Comparison of ENCODE assay signal across 1 cellular context in the genomic region with DNA sequence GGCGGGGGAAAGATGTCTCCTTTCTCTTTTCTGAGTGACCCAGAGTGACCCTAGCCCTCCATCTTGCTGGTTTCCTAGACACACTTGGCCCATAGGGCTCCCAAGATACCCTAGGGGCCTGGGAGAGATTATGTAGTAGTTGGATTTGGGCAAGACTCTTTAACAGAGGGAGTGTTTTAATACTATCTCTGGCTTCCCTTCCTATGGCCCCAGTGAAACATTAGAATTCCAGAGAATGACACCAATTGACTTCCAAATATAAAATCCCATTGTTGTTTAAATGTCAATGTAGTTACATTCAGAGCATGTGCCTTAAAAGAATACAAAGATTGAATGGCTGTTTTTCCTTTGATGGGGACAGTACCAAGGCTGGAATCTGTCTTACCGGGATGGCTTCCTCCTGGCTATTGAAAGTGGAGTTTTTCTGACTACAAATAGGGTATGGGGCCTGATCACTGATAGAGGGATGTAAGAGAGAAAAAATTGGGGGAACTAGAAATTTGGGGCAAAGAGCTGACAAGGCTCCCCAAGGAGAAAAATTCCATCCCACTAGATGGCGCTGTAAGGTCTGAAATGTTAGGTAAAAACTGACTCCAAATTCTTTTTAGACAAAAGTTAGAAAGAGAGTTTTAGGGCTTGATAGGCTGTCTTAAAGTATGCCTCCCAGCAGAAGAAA.
TF ChIP-seq lines count a peak whose summit lies in the region.

No MANE protein-coding gene starts in this region.

TF ChIP-seq in K562, 482 proteins besides CTCF, POLR2A, EP300 and RAD21:
- no peak for TF ChIP-seq ZBTB12 (CRISPR knock-in tag; IDR thresholded peaks at IDR 0.05)
- no peak for TF ChIP-seq USF1 (CRISPR knock-in tag; IDR thresholded peaks at IDR 0.05)
